In genomic region chr14:92937229-92937937, GRCh38 we compare ENCODE assay signal across 1 cellular context.
TF ChIP-seq lines count a peak whose summit lies in the region.

No MANE protein-coding gene starts in this region.

TF ChIP-seq in K562, 482 proteins besides CTCF, POLR2A, EP300 and RAD21:
- TF ChIP-seq RBM14 (IDR thresholded peaks at IDR 0.05; ENCODE audit: borderline replicate concordance, insufficient read depth, low read depth, low read length) (no peak), ZNF121 (CRISPR knock-in tag; conservative IDR thresholded peaks at IDR 0.05) (no peak), E2F5 (CRISPR knock-in tag; IDR thresholded peaks at IDR 0.05) (no peak), RBFOX2 (IDR thresholded peaks at IDR 0.05; ENCODE audit: low read depth, low read length) (no peak), SOX6 (IDR thresholded peaks at IDR 0.05) (no peak), PHF20 (IDR thresholded peaks at IDR 0.05; ENCODE audit: partially characterized antibody) (no peak), THAP12 (CRISPR knock-in tag; IDR thresholded peaks at IDR 0.05) (no peak), RB1 (IDR thresholded peaks at IDR 0.05; ENCODE audit: low read depth) (no peak), ETV5 (CRISPR knock-in tag; IDR thresholded peaks at IDR 0.05; ENCODE audit: low read depth) (no peak), KLF13 (tag; IDR thresholded peaks at IDR 0.05; ENCODE audit: borderline replicate concordance, low read depth) (no peak), ATF3 (IDR thresholded peaks at IDR 0.05) (no peak), ATF3 (CRISPR knock-in tag; conservative IDR thresholded peaks at IDR 0.05) (no peak), ZNF140 (CRISPR knock-in tag; IDR thresholded peaks at IDR 0.05) (no peak), MGA (IDR thresholded peaks at IDR 0.05) (no peak), LCOR (CRISPR knock-in tag; IDR thresholded peaks at IDR 0.05) (no peak)
